Comparison of ENCODE assay signal across 12 cellular contexts in genomic region chr20:57251344-57251743, GRCh38. TPM values are rescaled to one million over a fixed set of nuclear protein-coding genes. Genes with fewer than 3 reads are reported as not detected.
DNase-seq lines count a peak whose midpoint lies in the region; ATAC-seq and TF ChIP-seq lines count a peak whose summit lies in the region.
"Had no signal": no experiment of that assay in that cellular context is flagged by ENCODE, and none has a peak within 500 bp of the region (broad histone marks: within the 10 kb centered on the region; RNA-seq: fewer than 3 reads in every experiment).

No MANE protein-coding gene starts in this region.

- POLR2A ChIA-PET in activated CD4-positive, alpha-beta T cell treated with anti-CD3 and anti-CD28 coated beads for 36 hours (lab: Charles Lee): no interaction called here
- POLR2A ChIA-PET in activated CD4-positive, alpha-beta T cell treated with anti-CD3 and anti-CD28 coated beads, Interleukin-2, amount 10 ng/mL, durations not matched to agents 7 days and 5 days (lab: Charles Lee): interaction anchor here (0.9 kb wide), 1 partner anchor 141 kb away, joined by 5 read pairs; no protein-coding TSS in a partner anchor

- intact Hi-C loops in activated CD4-positive, alpha-beta T cell treated with anti-CD3 and anti-CD28 coated beads for 36 hours (cut with DNase I, micrococcal nuclease): no loop called here

- H3K4me3 Mint-ChIP-seq in activated CD4-positive, alpha-beta T cell treated with anti-CD3 and anti-CD28 coated beads for 36 hours: no peak overlapping the region
- H3K4me3 Mint-ChIP-seq in activated CD4-positive, alpha-beta T cell treated with anti-CD3 and anti-CD28 coated beads, Interleukin-2, amount 10 ng/mL, durations not matched to agents 7 days and 5 days: no peak overlapping the region
- no peak overlapping the region for H3K4me3 Mint-ChIP-seq in activated naive CD8-positive, alpha-beta T cell treated with anti-CD3 and anti-CD28 coated beads, Interleukin-2, amount 50 U/mL, for 24 hours
- H3K4me3 Mint-ChIP-seq in nephron progenitor cell (peak overlapping the region; percentile 52), HFFc6 (no peak overlapping the region)
- H3K4me3 Mint-ChIP-seq: mesothelial cell of epicardium had no signal

- peaks cover 26% of the 10 kb centered on the region for H3K27me3 Mint-ChIP-seq in activated CD4-positive, alpha-beta T cell treated with anti-CD3 and anti-CD28 coated beads for 36 hours
- H3K27me3 Mint-ChIP-seq in activated CD4-positive, alpha-beta T cell treated with anti-CD3 and anti-CD28 coated beads, Interleukin-2, amount 10 ng/mL, durations not matched to agents 7 days and 5 days: peaks cover 1% of the 10 kb centered on the region
- H3K27me3 Mint-ChIP-seq in activated naive CD8-positive, alpha-beta T cell treated with anti-CD3 and anti-CD28 coated beads, Interleukin-2, amount 50 U/mL, for 24 hours: peaks cover 18% of the 10 kb centered on the region
- H3K27me3 Mint-ChIP-seq in nephron progenitor cell (ENCODE audit: low read depth, poor library complexity): peaks cover 10% of the 10 kb centered on the region
- H3K27me3 Mint-ChIP-seq in HFFc6 (ENCODE audit: insufficient read depth): peaks cover 23% of the 10 kb centered on the region

- TF ChIP-seq CTCF in nephron progenitor cell (IDR thresholded peaks at IDR 0.05): no peak
- no peak for TF ChIP-seq CTCF in HFFc6 (IDR thresholded peaks at IDR 0.05)

- peak; percentile 60 for ATAC-seq in activated CD4-positive, alpha-beta T cell treated with anti-CD3 and anti-CD28 coated beads for 36 hours
- peak; percentile 70 for ATAC-seq in activated naive CD8-positive, alpha-beta T cell treated with anti-CD3 and anti-CD28 coated beads, Interleukin-2, amount 50 U/mL, for 24 hours

- H3K4me1 Mint-ChIP-seq in activated CD4-positive, alpha-beta T cell treated with anti-CD3 and anti-CD28 coated beads for 36 hours: peaks cover 5% of the 10 kb centered on the region
- peaks cover 5% of the 10 kb centered on the region for H3K4me1 Mint-ChIP-seq in activated CD4-positive, alpha-beta T cell treated with anti-CD3 and anti-CD28 coated beads, Interleukin-2, amount 10 ng/mL, durations not matched to agents 7 days and 5 days
- H3K4me1 Mint-ChIP-seq in activated naive CD8-positive, alpha-beta T cell treated with anti-CD3 and anti-CD28 coated beads, Interleukin-2, amount 50 U/mL, for 24 hours: peaks cover 10% of the 10 kb centered on the region
- H3K4me1 Mint-ChIP-seq in nephron progenitor cell (peaks cover 60% of the 10 kb centered on the region), HFFc6 (ENCODE audit: low read depth) (peaks cover 5% of the 10 kb centered on the region)

- H3K36me3 Mint-ChIP-seq in activated CD4-positive, alpha-beta T cell treated with anti-CD3 and anti-CD28 coated beads for 36 hours (ENCODE audit: low read depth): no peaks in the 10 kb centered on the region
- no peaks in the 10 kb centered on the region for H3K36me3 Mint-ChIP-seq in activated CD4-positive, alpha-beta T cell treated with anti-CD3 and anti-CD28 coated beads, Interleukin-2, amount 10 ng/mL, durations not matched to agents 7 days and 5 days (ENCODE audit: low read depth)
- no peaks in the 10 kb centered on the region for H3K36me3 Mint-ChIP-seq in activated naive CD8-positive, alpha-beta T cell treated with anti-CD3 and anti-CD28 coated beads, Interleukin-2, amount 50 U/mL, for 24 hours (ENCODE audit: low read depth)
- H3K36me3 Mint-ChIP-seq in nephron progenitor cell (ENCODE audit: low read depth): peaks cover 20% of the 10 kb centered on the region
- H3K36me3 Mint-ChIP-seq in HFFc6 (ENCODE audit: low read depth): no peaks in the 10 kb centered on the region

- CTCF ChIA-PET in activated CD4-positive, alpha-beta T cell treated with anti-CD3 and anti-CD28 coated beads for 36 hours (lab: Charles Lee): no interaction called here
- CTCF ChIA-PET in activated CD4-positive, alpha-beta T cell treated with anti-CD3 and anti-CD28 coated beads, Interleukin-2, amount 10 ng/mL, durations not matched to agents 7 days and 5 days (lab: Charles Lee): no interaction called here

- H3K27ac Mint-ChIP-seq in activated CD4-positive, alpha-beta T cell treated with anti-CD3 and anti-CD28 coated beads for 36 hours: no peak overlapping the region
- H3K27ac Mint-ChIP-seq in activated CD4-positive, alpha-beta T cell treated with anti-CD3 and anti-CD28 coated beads, Interleukin-2, amount 10 ng/mL, durations not matched to agents 7 days and 5 days: no peak overlapping the region
- H3K27ac Mint-ChIP-seq in activated naive CD8-positive, alpha-beta T cell treated with anti-CD3 and anti-CD28 coated beads, Interleukin-2, amount 50 U/mL, for 24 hours: no peak overlapping the region
- peak overlapping the region; percentile 89 for H3K27ac Mint-ChIP-seq in nephron progenitor cell
- H3K27ac Mint-ChIP-seq in HFFc6: no peak overlapping the region
- H3K27ac Mint-ChIP-seq: mesothelial cell of epicardium had no signal

- no peaks in the 10 kb centered on the region for H3K9me3 Mint-ChIP-seq in activated CD4-positive, alpha-beta T cell treated with anti-CD3 and anti-CD28 coated beads for 36 hours (ENCODE audit: low read depth)
- no peaks in the 10 kb centered on the region for H3K9me3 Mint-ChIP-seq in activated CD4-positive, alpha-beta T cell treated with anti-CD3 and anti-CD28 coated beads, Interleukin-2, amount 10 ng/mL, durations not matched to agents 7 days and 5 days
- no peaks in the 10 kb centered on the region for H3K9me3 Mint-ChIP-seq in activated naive CD8-positive, alpha-beta T cell treated with anti-CD3 and anti-CD28 coated beads, Interleukin-2, amount 50 U/mL, for 24 hours
- peaks cover 7% of the 10 kb centered on the region for H3K9me3 Mint-ChIP-seq in nephron progenitor cell
- no peaks in the 10 kb centered on the region for H3K9me3 Mint-ChIP-seq in HFFc6

- no peak for DNase-seq in activated CD4-positive, alpha-beta T cell treated with anti-CD3 and anti-CD28 coated beads for 36 hours
- no peak for DNase-seq in activated CD4-positive, alpha-beta T cell treated with anti-CD3 and anti-CD28 coated beads, Interleukin-2, amount 10 ng/mL, durations not matched to agents 7 days and 5 days
- DNase-seq in NAMALWA (ENCODE audit: low spot score): peak; percentile 56
- DNase-seq in activated naive CD8-positive, alpha-beta T cell treated with anti-CD3 and anti-CD28 coated beads, Interleukin-2, amount 50 U/mL, for 24 hours: peak; percentile 14
- no peak for DNase-seq in nephron progenitor cell
- no peak for DNase-seq in HFFc6
- DNase-seq in NOMO-1 treated with dmso at 0.1 percent for 144 hours (lab: John Stamatoyannopoulos, UW; ENCODE audit: unreplicated experiment): no peak
- DNase-seq in SW480 (ENCODE audit: low spot score): no peak
- DNase-seq: activated gamma-delta T cell, cerebellar nuclear complex, NCI-H524 treated with DMSO at 0.1 percent for 48 hours had no signal

RNA-seq across cellular contexts. Expression of gene BMP7, which starts 15.1 kb away (rescaled TPM):
- under 1 TPM in 1 of 2 experiments, not detected in 1; 0.41 TPM for total RNA-seq in activated CD4-positive, alpha-beta T cell treated with anti-CD3 and anti-CD28 coated beads for 36 hours
- not detected for total RNA-seq in activated CD4-positive, alpha-beta T cell treated with anti-CD3 and anti-CD28 coated beads, Interleukin-2, amount 10 ng/mL, durations not matched to agents 7 days and 5 days
- not detected for total RNA-seq in HFFc6 (2021; fragmentation: NEBNext Ultra II Directional; extraction: Animal tissue kit (Norgen Biotek cat#: 25700))

Comparison
In these comparisons a context has a peak if more than half of its experiments do, and no peak if none do; other contexts are left out.
1. DNase-seq: peak in NAMALWA (single experiment) and activated naive CD8-positive, alpha-beta T cell treated with anti-CD3 and anti-CD28 coated beads, Interleukin-2, amount 50 U/mL, for 24 hours (single experiment); none in activated CD4-positive, alpha-beta T cell treated with anti-CD3 and anti-CD28 coated beads for 36 hours (single experiment), activated CD4-positive, alpha-beta T cell treated with anti-CD3 and anti-CD28 coated beads, Interleukin-2, amount 10 ng/mL, durations not matched to agents 7 days and 5 days (single experiment), nephron progenitor cell (single experiment), HFFc6 (single experiment), NOMO-1 treated with dmso at 0.1 percent for 144 hours (single experiment) and SW480 (single experiment).